1 cellular context compared by ENCODE assay signal in genomic region chr1:1305300-1306069, GRCh38.
TF ChIP-seq lines count a peak whose summit lies in the region.

No MANE protein-coding gene starts in this region.

TF ChIP-seq in H1, 55 proteins besides CTCF, POLR2A, EP300 and RAD21:
- peak; percentile 17; the same call in 1 of the 2 replicates for TF ChIP-seq MAFK (IDR thresholded peaks at IDR 0.05; ENCODE audit: low read depth, low read length)
- no peak for TF ChIP-seq SP4 (IDR thresholded peaks at IDR 0.05; ENCODE audit: low read length)
- peak; percentile 55; the same call in 1 of the 2 replicates for TF ChIP-seq BACH1 (IDR thresholded peaks at IDR 0.05; ENCODE audit: low read length)
TF ChIP-seq in H1: peak in this region for 2.
